13 cellular contexts compared by ENCODE assay signal in genomic region chr5:64766105-64766504, GRCh38. TPM values are rescaled to one million over a fixed set of nuclear protein-coding genes. Genes with fewer than 3 reads are reported as not detected.
DNase-seq lines count a peak whose midpoint lies in the region; ATAC-seq, FAIRE-seq and TF ChIP-seq lines count a peak whose summit lies in the region.
"Had no signal": no experiment of that assay in that cellular context is flagged by ENCODE, and none has a peak within 500 bp of the region (broad histone marks: within the 10 kb centered on the region; RNA-seq: fewer than 3 reads in every experiment).

No MANE protein-coding gene starts in this region.

- no peak overlapping the region for H3K27ac ChIP-seq in CD4-positive, alpha-beta T cell (ENCODE audit: low read depth, low read length)
- H3K27ac ChIP-seq in HEK293 (ENCODE audit: extremely low read depth, low read depth, low read length): no peak overlapping the region
- no peak overlapping the region for H3K27ac ChIP-seq in heart left ventricle
- H3K27ac ChIP-seq in tibial nerve: no peak overlapping the region
- H3K27ac ChIP-seq: KMS-11, WERI-Rb-1 had no signal

- no peak for DNase-seq in CD4-positive, alpha-beta T cell
- DNase-seq in adipocyte (ENCODE audit: low read depth) (peak; percentile 17), kidney tubule cell (ENCODE audit: low spot score) (peak; percentile 90), heart left ventricle (no peak), GM19239 (ENCODE audit: insufficient read length, low spot score) (no peak), tibial nerve (ENCODE audit: low spot score in 2 of 2) (no peak)
- no peak for DNase-seq in central memory CD4-positive, alpha-beta T cell
- DNase-seq: activated gamma-delta T cell, H9, NCI-H2171 treated with DMSO at 0.1 percent for 48 hours, WERI-Rb-1 had no signal

- H3K4me1 ChIP-seq in HEK293 (ENCODE audit: control insufficient read depth, insufficient read depth, low read length) (peaks cover 7% of the 10 kb centered on the region), adipocyte (ENCODE audit: control insufficient read depth, insufficient read depth, low read length) (peaks cover 26% of the 10 kb centered on the region), heart left ventricle (peaks cover 9 to 51% (median 40%) of the 10 kb centered on the region in 12 donors), tibial nerve (peaks cover 0 to 71% (median 21%) of the 10 kb centered on the region in 4 donors)

- POLR2A ChIA-PET in CD4-positive, alpha-beta T cell (lab: Charles Lee): no interaction called here
- POLR2A ChIA-PET in HEK293 (lab: Yijun Ruan, JAX): interaction anchor here (1.6 kb wide), 1 partner anchor 13 kb away, joined by 3 read pairs; no protein-coding TSS in a partner anchor

- no peaks in the 10 kb centered on the region for H3K27me3 ChIP-seq in CD4-positive, alpha-beta T cell (ENCODE audit: control insufficient read depth, insufficient read depth, low read length)
- H3K27me3 ChIP-seq in adipocyte (replicated peaks; ENCODE audit: control insufficient read depth, insufficient read depth, low read length) (no peaks in the 10 kb centered on the region), heart left ventricle (no peaks in the 10 kb centered on the region), tibial nerve (no peaks in the 10 kb centered on the region)

- H3K36me3 Mint-ChIP-seq in CD4-positive, alpha-beta T cell (ENCODE audit: low read depth): peaks cover 40% of the 10 kb centered on the region

- TF ChIP-seq CTCF in CD4-positive, alpha-beta T cell (IDR thresholded peaks at IDR 0.05): no peak
- TF ChIP-seq CTCF in HEK293 (tag by site-specific recombination; IDR thresholded peaks at IDR 0.05): no peak
- no peak for TF ChIP-seq CTCF in heart left ventricle (IDR thresholded peaks at IDR 0.05)
- TF ChIP-seq CTCF in tibial nerve (IDR thresholded peaks at IDR 0.05): no peak

- H3K4me1 Mint-ChIP-seq in CD4-positive, alpha-beta T cell (ENCODE audit: low read depth): peaks cover 73% of the 10 kb centered on the region

- peaks cover 0 to 38% of the 10 kb centered on the region in 2 experiments; a peak in 2 of 3 replicates for H3K36me3 ChIP-seq in HEK293 (ENCODE audit: control insufficient read depth in 2 of 2, insufficient read depth in 1 of 2, low read length in 2 of 2)
- peaks cover 13% of the 10 kb centered on the region for H3K36me3 ChIP-seq in adipocyte (ENCODE audit: control insufficient read depth, insufficient read depth, low read length, severe bottlenecking)
- H3K36me3 ChIP-seq in heart left ventricle: peaks cover 0 to 31% (median 7%) of the 10 kb centered on the region in 9 donors
- peaks cover 0 to 16% (median 0%) of the 10 kb centered on the region in 3 donors for H3K36me3 ChIP-seq in tibial nerve

- no peak overlapping the region for H3K4me3 ChIP-seq in HEK293 (ENCODE audit: low read depth, low read length)
- no peak overlapping the region for H3K4me3 ChIP-seq in adipocyte (ENCODE audit: low read length)
- no peak overlapping the region for H3K4me3 ChIP-seq in heart left ventricle
- H3K4me3 ChIP-seq in tibial nerve: no peak overlapping the region

- TF ChIP-seq EP300 in tibial nerve (IDR thresholded peaks at IDR 0.05): no peak

- TF ChIP-seq POLR2A in heart left ventricle (IDR thresholded peaks at IDR 0.05) (no peak), tibial nerve (IDR thresholded peaks at IDR 0.05) (no peak)

- ATAC-seq in CD4-positive, alpha-beta T cell (ENCODE audit: poor library complexity): no peak
- no peak for ATAC-seq in heart left ventricle

- H3K9ac ChIP-seq in adipocyte (ENCODE audit: low read length): no peak overlapping the region
- H3K9ac ChIP-seq: KMS-11 had no signal

- intact Hi-C loops in CD4-positive, alpha-beta T cell (cut with DNase I, micrococcal nuclease): loop anchor here in 1 of 2 experiments (2.0 kb wide), 1 partner anchor 797 kb away; the partner anchor contains the start of genes CENPK and PPWD1
- intact Hi-C loops in heart left ventricle (cut with DNase I): loop anchor here in 1 of 10 donors (5.0 kb wide), 1 partner anchor 619 kb away; no protein-coding TSS in a partner anchor

- H3K27ac Mint-ChIP-seq in CD4-positive, alpha-beta T cell: peak overlapping the region; percentile 10

- no peaks in the 10 kb centered on the region for H3K27me3 Mint-ChIP-seq in CD4-positive, alpha-beta T cell

- H3K4me3 Mint-ChIP-seq in CD4-positive, alpha-beta T cell: peak overlapping the region; percentile 21

- CTCF ChIA-PET in CD4-positive, alpha-beta T cell (lab: Charles Lee): no interaction called here
- CTCF ChIA-PET in HEK293 (lab: Yijun Ruan, JAX): interaction anchor here (0.6 to 1.0 kb wide), 4 partner anchors 12 to 419 kb away, joined by 3 read pairs; no protein-coding TSS in a partner anchor

- no peaks in the 10 kb centered on the region for H3K9me3 ChIP-seq in CD4-positive, alpha-beta T cell (ENCODE audit: control insufficient read depth, low read length)
- H3K9me3 ChIP-seq in HEK293 (ENCODE audit: control insufficient read depth, insufficient read depth, low read depth, low read length) (no peaks in the 10 kb centered on the region), adipocyte (ENCODE audit: control insufficient read depth, low read length) (no peaks in the 10 kb centered on the region), heart left ventricle (no peaks in the 10 kb centered on the region), tibial nerve (no peaks in the 10 kb centered on the region)

- FAIRE-seq in GM19239 (lab: Jason Lieb, UNC): no peak

- no peaks in the 10 kb centered on the region for H3K9me3 Mint-ChIP-seq in CD4-positive, alpha-beta T cell
- H3K9me3 Mint-ChIP-seq: H9 had no signal

TF ChIP-seq in HEK293, 187 proteins besides CTCF, POLR2A, EP300 and RAD21:
- TF ChIP-seq KLF1 (tag by site-specific recombination; IDR thresholded peaks at IDR 0.05) (peak; percentile 69), OVOL3 (tag by site-specific recombination; IDR thresholded peaks at IDR 0.05) (no peak)
TF ChIP-seq in HEK293: peak in this region for 1.

RNA-seq across cellular contexts. Expression of gene SREK1IP1, which starts 2.4 kb away (rescaled TPM):
- 10 to 100 TPM; 18.4 to 21.4 TPM for total RNA-seq in CD4-positive, alpha-beta T cell
- total RNA-seq in heart left ventricle (10 to 100 TPM in 6 of 9 donors, 1 to 10 TPM in 3; 4.1 to 20.7 (median 11.1) TPM), tibial nerve (10 to 100 TPM in 2 of 4 donors, 1 to 10 TPM in 2; 7.5 to 11.6 (median 10.2) TPM)
- 10 to 100 TPM in 1 of 2 donors, 1 to 10 TPM in 1; 7.7 to 13.0 TPM for polyA plus RNA-seq in heart left ventricle

RNA-seq across cellular contexts. Expression of gene CWC27, which starts 2.6 kb away (rescaled TPM):
- total RNA-seq in CD4-positive, alpha-beta T cell: 10 to 100 TPM; 14.2 to 14.5 TPM
- total RNA-seq in heart left ventricle (10 to 100 TPM; 10.7 to 29.8 (median 23.5) TPM), tibial nerve (10 to 100 TPM in 3 of 4 donors, 1 to 10 TPM in 1; 8.8 to 38.1 (median 17.6) TPM)
- 10 to 100 TPM; 22.6 to 33.3 TPM for polyA plus RNA-seq in heart left ventricle

Comparison
In these comparisons a context has a peak if more than half of its experiments do, and no peak if none do; other contexts are left out.
1. DNase-seq: peak in adipocyte (single experiment) and kidney tubule cell (single experiment); none in CD4-positive, alpha-beta T cell (0 of 10), central memory CD4-positive, alpha-beta T cell (single experiment), heart left ventricle (0 of 5), GM19239 (single experiment) and tibial nerve (0 of 2).